In the genomic region with DNA sequence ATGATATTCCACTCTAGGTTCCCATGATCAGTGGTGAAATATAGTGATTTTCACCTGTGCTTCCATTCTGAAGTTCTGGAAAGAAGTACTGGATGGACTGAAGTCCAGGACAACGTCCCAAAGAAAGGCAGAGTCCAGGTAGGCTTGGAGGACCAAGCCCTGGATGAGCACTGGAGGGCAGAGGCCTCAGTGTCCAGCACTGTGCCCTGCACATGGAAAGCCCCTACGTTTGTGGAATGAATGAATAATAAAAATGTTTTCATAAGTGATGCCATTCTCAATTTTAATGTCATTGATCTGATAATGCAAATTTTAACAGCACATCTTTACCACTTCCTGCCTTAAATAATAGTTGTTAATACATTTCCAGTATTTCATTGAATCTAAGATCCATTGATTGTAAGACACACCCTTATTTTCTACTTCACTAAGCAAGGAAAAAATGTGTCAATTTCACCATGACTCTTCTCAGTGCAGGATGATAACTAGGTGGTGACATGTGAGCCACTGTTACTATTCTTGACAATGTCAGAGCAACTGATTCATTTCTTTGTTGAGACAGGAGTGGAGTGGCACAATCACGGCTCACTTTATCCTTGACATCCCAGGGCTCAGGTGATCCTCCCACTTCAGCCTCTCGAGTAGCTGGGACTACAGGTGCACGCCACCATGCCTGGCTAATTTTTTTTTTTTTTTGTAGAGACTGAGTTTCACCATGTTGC, we compare ENCODE assay signal across 14 cellular contexts. TPM values are rescaled to one million over a fixed set of nuclear protein-coding genes. Genes with fewer than 3 reads are reported as not detected.
DNase-seq lines count a peak whose midpoint lies in the region; ATAC-seq lines count a peak whose summit lies in the region.
"Had no signal": no experiment of that assay in that cellular context is flagged by ENCODE, and none has a peak within 500 bp of the region (broad histone marks: within the 10 kb centered on the region; RNA-seq: fewer than 3 reads in every experiment).

No MANE protein-coding gene starts in this region.

- peak overlapping the region; percentile 84 for H3K27ac Mint-ChIP-seq in activated naive CD4-positive, alpha-beta T cell treated with anti-CD3 and anti-CD28 coated beads for 36 hours
- H3K27ac Mint-ChIP-seq in activated naive CD4-positive, alpha-beta T cell treated with anti-CD3 and anti-CD28 coated beads, Interleukin-2, amount 10 ng/mL, durations not matched to agents 7 days and 5 days = no peak overlapping the region
- peak overlapping the region; percentile 89 for H3K27ac Mint-ChIP-seq in activated T-helper 2 cell treated with anti-CD3 and anti-CD28 coated beads, Interferon-gamma antibody, Interleukin-2, Interleukin-4, amounts not matched to agents 10 μg/mL and 5 μg/mL and 100 μg/mL, durations not matched to agents 14 hours and 24 hours and 36 hours
- peak overlapping the region; percentile 87 for H3K27ac Mint-ChIP-seq in stimulated activated naive CD8-positive, alpha-beta T cell treated with anti-CD3 and anti-CD28 coated beads, Interleukin-15, Interleukin-2, amounts not matched to agents 100 ng/mL and 50 ng/mL, for 24 hours

- H3K9me3 Mint-ChIP-seq in activated naive CD4-positive, alpha-beta T cell treated with anti-CD3 and anti-CD28 coated beads for 36 hours = peaks cover 2% of the 10 kb centered on the region
- peaks cover 1% of the 10 kb centered on the region for H3K9me3 Mint-ChIP-seq in activated naive CD4-positive, alpha-beta T cell treated with anti-CD3 and anti-CD28 coated beads, Interleukin-2, amount 10 ng/mL, durations not matched to agents 7 days and 5 days
- H3K9me3 Mint-ChIP-seq in activated T-helper 2 cell treated with anti-CD3 and anti-CD28 coated beads, Interferon-gamma antibody, Interleukin-2, Interleukin-4, amounts not matched to agents 10 μg/mL and 5 μg/mL and 100 μg/mL, durations not matched to agents 14 hours and 24 hours and 36 hours = no peaks in the 10 kb centered on the region
- H3K9me3 Mint-ChIP-seq in stimulated activated naive CD8-positive, alpha-beta T cell treated with anti-CD3 and anti-CD28 coated beads, Interleukin-15, Interleukin-2, amounts not matched to agents 100 ng/mL and 50 ng/mL, for 24 hours = peaks cover 4% of the 10 kb centered on the region

- CTCF ChIA-PET in activated naive CD4-positive, alpha-beta T cell treated with anti-CD3 and anti-CD28 coated beads for 36 hours (lab: Charles Lee) = interaction anchor here (2.3 kb wide), 1 partner anchor 13 kb away, joined by 10 read pairs; no protein-coding TSS in a partner anchor
- CTCF ChIA-PET in activated naive CD4-positive, alpha-beta T cell treated with anti-CD3 and anti-CD28 coated beads, Interleukin-2, amount 10 ng/mL, durations not matched to agents 7 days and 5 days (lab: Charles Lee) = no interaction called here

- ATAC-seq in activated CD4-positive, CD25-positive, alpha-beta regulatory T cell treated with anti-CD3 and anti-CD28 coated beads, Interleukin-2, amount 50 U/mL, for 24 hours = peak; percentile 90 to 92

- no peak for DNase-seq in activated CD4-positive, CD25-positive, alpha-beta regulatory T cell treated with anti-CD3 and anti-CD28 coated beads, Interleukin-2, amount 50 U/mL, for 72 hours
- DNase-seq in activated naive CD4-positive, alpha-beta T cell treated with anti-CD3 and anti-CD28 coated beads for 36 hours = peak; percentile 51
- DNase-seq in activated naive CD4-positive, alpha-beta T cell treated with anti-CD3 and anti-CD28 coated beads, Interleukin-2, amount 10 ng/mL, durations not matched to agents 7 days and 5 days = no peak
- DNase-seq in activated T-helper 2 cell treated with anti-CD3 and anti-CD28 coated beads, Interferon-gamma antibody, Interleukin-2, Interleukin-4, amounts not matched to agents 10 μg/mL and 5 μg/mL and 100 μg/mL, durations not matched to agents 14 hours and 24 hours and 36 hours (ENCODE audit: low spot score) = no peak
- no peak for DNase-seq in DMS53 (lab: John Stamatoyannopoulos, UW)
- DNase-seq in NCI-H510A (lab: John Stamatoyannopoulos, UW) = no peak
- DNase-seq: COR-L47, HCEC 1CT, NCI-H187 treated with DMSO at 0.1 percent for 48 hours, NCI-H446, NCI-H82 had no signal

- peaks cover 17% of the 10 kb centered on the region for H3K4me1 Mint-ChIP-seq in activated naive CD4-positive, alpha-beta T cell treated with anti-CD3 and anti-CD28 coated beads for 36 hours (ENCODE audit: low read depth)
- H3K4me1 Mint-ChIP-seq in activated naive CD4-positive, alpha-beta T cell treated with anti-CD3 and anti-CD28 coated beads, Interleukin-2, amount 10 ng/mL, durations not matched to agents 7 days and 5 days = peaks cover 2% of the 10 kb centered on the region
- H3K4me1 Mint-ChIP-seq in activated T-helper 2 cell treated with anti-CD3 and anti-CD28 coated beads, Interferon-gamma antibody, Interleukin-2, Interleukin-4, amounts not matched to agents 10 μg/mL and 5 μg/mL and 100 μg/mL, durations not matched to agents 14 hours and 24 hours and 36 hours (ENCODE audit: low read depth) = peaks cover 5% of the 10 kb centered on the region
- H3K4me1 Mint-ChIP-seq in stimulated activated naive CD8-positive, alpha-beta T cell treated with anti-CD3 and anti-CD28 coated beads, Interleukin-15, Interleukin-2, amounts not matched to agents 100 ng/mL and 50 ng/mL, for 24 hours (ENCODE audit: low read depth) = peaks cover 15% of the 10 kb centered on the region

- no peaks in the 10 kb centered on the region for H3K27me3 Mint-ChIP-seq in activated naive CD4-positive, alpha-beta T cell treated with anti-CD3 and anti-CD28 coated beads for 36 hours (ENCODE audit: low read depth)
- H3K27me3 Mint-ChIP-seq in activated naive CD4-positive, alpha-beta T cell treated with anti-CD3 and anti-CD28 coated beads, Interleukin-2, amount 10 ng/mL, durations not matched to agents 7 days and 5 days = peaks cover under 1% of the 10 kb centered on the region
- H3K27me3 Mint-ChIP-seq in activated T-helper 2 cell treated with anti-CD3 and anti-CD28 coated beads, Interferon-gamma antibody, Interleukin-2, Interleukin-4, amounts not matched to agents 10 μg/mL and 5 μg/mL and 100 μg/mL, durations not matched to agents 14 hours and 24 hours and 36 hours (ENCODE audit: low read depth) = no peaks in the 10 kb centered on the region
- H3K27me3 Mint-ChIP-seq in stimulated activated naive CD8-positive, alpha-beta T cell treated with anti-CD3 and anti-CD28 coated beads, Interleukin-15, Interleukin-2, amounts not matched to agents 100 ng/mL and 50 ng/mL, for 24 hours = no peaks in the 10 kb centered on the region
- H3K27me3 Mint-ChIP-seq: IgD-negative memory B cell had no signal

- intact Hi-C loops in activated naive CD4-positive, alpha-beta T cell treated with anti-CD3 and anti-CD28 coated beads for 36 hours (cut with micrococcal nuclease) = loop anchor here (1.0 kb wide), 5 partner anchors 12 to 303 kb away; no protein-coding TSS in a partner anchor
- intact Hi-C loops in activated T-helper 2 cell treated with anti-CD3 and anti-CD28 coated beads, Interferon-gamma antibody, Interleukin-2, Interleukin-4, amounts not matched to agents 10 μg/mL and 5 μg/mL and 100 μg/mL, durations not matched to agents 14 hours and 24 hours and 36 hours (cut with micrococcal nuclease) = no loop called here

- H3K4me3 Mint-ChIP-seq in activated naive CD4-positive, alpha-beta T cell treated with anti-CD3 and anti-CD28 coated beads for 36 hours = no peak overlapping the region
- no peak overlapping the region for H3K4me3 Mint-ChIP-seq in activated naive CD4-positive, alpha-beta T cell treated with anti-CD3 and anti-CD28 coated beads, Interleukin-2, amount 10 ng/mL, durations not matched to agents 7 days and 5 days
- no peak overlapping the region for H3K4me3 Mint-ChIP-seq in activated T-helper 2 cell treated with anti-CD3 and anti-CD28 coated beads, Interferon-gamma antibody, Interleukin-2, Interleukin-4, amounts not matched to agents 10 μg/mL and 5 μg/mL and 100 μg/mL, durations not matched to agents 14 hours and 24 hours and 36 hours (ENCODE audit: low read depth)
- H3K4me3 Mint-ChIP-seq in stimulated activated naive CD8-positive, alpha-beta T cell treated with anti-CD3 and anti-CD28 coated beads, Interleukin-15, Interleukin-2, amounts not matched to agents 100 ng/mL and 50 ng/mL, for 24 hours = no peak overlapping the region
- H3K4me3 Mint-ChIP-seq: IgD-negative memory B cell had no signal

- peaks cover 5% of the 10 kb centered on the region for H3K36me3 Mint-ChIP-seq in activated naive CD4-positive, alpha-beta T cell treated with anti-CD3 and anti-CD28 coated beads for 36 hours (ENCODE audit: low read depth)
- H3K36me3 Mint-ChIP-seq in activated naive CD4-positive, alpha-beta T cell treated with anti-CD3 and anti-CD28 coated beads, Interleukin-2, amount 10 ng/mL, durations not matched to agents 7 days and 5 days = peaks cover 4% of the 10 kb centered on the region
- H3K36me3 Mint-ChIP-seq in activated T-helper 2 cell treated with anti-CD3 and anti-CD28 coated beads, Interferon-gamma antibody, Interleukin-2, Interleukin-4, amounts not matched to agents 10 μg/mL and 5 μg/mL and 100 μg/mL, durations not matched to agents 14 hours and 24 hours and 36 hours (ENCODE audit: low read depth) = no peaks in the 10 kb centered on the region
- no peaks in the 10 kb centered on the region for H3K36me3 Mint-ChIP-seq in stimulated activated naive CD8-positive, alpha-beta T cell treated with anti-CD3 and anti-CD28 coated beads, Interleukin-15, Interleukin-2, amounts not matched to agents 100 ng/mL and 50 ng/mL, for 24 hours (ENCODE audit: low read depth)

RNA-seq across cellular contexts. Expression of a gene that starts 35.2 kb away (rescaled TPM):
- total RNA-seq in activated naive CD4-positive, alpha-beta T cell treated with anti-CD3 and anti-CD28 coated beads for 36 hours = 1 to 10 TPM; 6.8 to 7.1 TPM
- 25.0 and 26.8 TPM in 2 replicates for total RNA-seq in activated T-helper 2 cell treated with anti-CD3 and anti-CD28 coated beads, Interferon-gamma antibody, Interleukin-2, Interleukin-4, amounts not matched to agents 10 μg/mL and 5 μg/mL and 100 μg/mL, durations not matched to agents 14 hours and 24 hours and 36 hours

RNA-seq across cellular contexts. Expression of a gene that starts 57.7 kb away (rescaled TPM):
- total RNA-seq in activated naive CD4-positive, alpha-beta T cell treated with anti-CD3 and anti-CD28 coated beads for 36 hours = 10 to 100 TPM in 1 of 2 experiments, 1 to 10 TPM in 1; 9.0 to 10.4 TPM
- total RNA-seq in activated T-helper 2 cell treated with anti-CD3 and anti-CD28 coated beads, Interferon-gamma antibody, Interleukin-2, Interleukin-4, amounts not matched to agents 10 μg/mL and 5 μg/mL and 100 μg/mL, durations not matched to agents 14 hours and 24 hours and 36 hours = 18.4 and 20.1 TPM in 2 replicates
